7 cellular contexts compared by ENCODE assay signal in genomic region chr19:13978721-13979191, GRCh38. TPM values are rescaled to one million over a fixed set of nuclear protein-coding genes. Genes with fewer than 3 reads are reported as not detected.
DNase-seq lines count a peak whose midpoint lies in the region; ATAC-seq and TF ChIP-seq lines count a peak whose summit lies in the region.
"Had no signal": no experiment of that assay in that cellular context is flagged by ENCODE, and none has a peak within 500 bp of the region (broad histone marks: within the 10 kb centered on the region; RNA-seq: fewer than 3 reads in every experiment).

No MANE protein-coding gene starts in this region.

- WGBS in esophagus muscularis mucosa, result 0% methylated on average over 5 of the region's 49 CpGs
- 5 to 11% methylated on average over 49 of the region's 49 CpGs for WGBS in sigmoid colon, 2 donors

- H3K36me3 ChIP-seq in esophagus muscularis mucosa (peaks cover under 1 to 32% (median 17%) of the 10 kb centered on the region in 4 donors), sigmoid colon (peaks cover 0 to 27% (median 0%) of the 10 kb centered on the region in 4 donors)

- no peak for ATAC-seq in HG02885 (IDR thresholded peaks at IDR 0.05; ENCODE audit: poor library complexity, unreplicated experiment)

- no peak for TF ChIP-seq CTCF in esophagus muscularis mucosa (IDR thresholded peaks at IDR 0.05)
- no peak for TF ChIP-seq CTCF in sigmoid colon (IDR thresholded peaks at IDR 0.05)

- H3K27me3 ChIP-seq in esophagus muscularis mucosa (no peaks in the 10 kb centered on the region), sigmoid colon (no peaks in the 10 kb centered on the region)

- TF ChIP-seq EP300 in esophagus muscularis mucosa (IDR thresholded peaks at IDR 0.05) (no peak), sigmoid colon (IDR thresholded peaks at IDR 0.05) (no peak)

- H3K4me1 ChIP-seq in esophagus muscularis mucosa, result peaks cover 23 to 25% (median 24%) of the 10 kb centered on the region in 4 donors
- H3K4me1 ChIP-seq in sigmoid colon, result peaks cover 0 to 19% (median 17%) of the 10 kb centered on the region in 4 donors

- intact Hi-C loops in esophagus muscularis mucosa (cut with DNase I), result no loop called here
- intact Hi-C loops in sigmoid colon (cut with DNase I), result no loop called here

- H3K9me3 ChIP-seq in esophagus muscularis mucosa (no peaks in the 10 kb centered on the region), sigmoid colon (no peaks in the 10 kb centered on the region)

- H3K27ac ChIP-seq in esophagus muscularis mucosa (replicated peaks in 1 of 4) (peak overlapping the region; percentile 66 to 80 (median 76)), sigmoid colon (peak overlapping the region; percentile 57 to 65 (median 61))

- H3K4me3 ChIP-seq in esophagus muscularis mucosa (peak overlapping the region; percentile 60 to 71 (median 68)), sigmoid colon (peak overlapping the region; percentile 30 to 61 (median 50))

- peak; percentile 73 for DNase-seq in NCI-H748 (lab: John Stamatoyannopoulos, UW; ENCODE audit: unreplicated experiment)
- DNase-seq in esophagus muscularis mucosa (ENCODE audit: extremely low spot score), result no peak
- DNase-seq in sigmoid colon, result no peak
- no peak for DNase-seq in A172 (ENCODE audit: low spot score)
- no peak for DNase-seq in DMS114 treated with DMSO at 0.1 percent for 48 hours (lab: John Stamatoyannopoulos, UW; ENCODE audit: unreplicated experiment)

- TF ChIP-seq POLR2A in esophagus muscularis mucosa (IDR thresholded peaks at IDR 0.05; ENCODE audit: low read depth) (no peak), sigmoid colon (IDR thresholded peaks at IDR 0.05) (no peak)

RNA-seq across cellular contexts. Expression of gene DCAF15, which starts 26.4 kb away (rescaled TPM):
- 10 to 100 TPM in 3 of 4 donors, 1 to 10 TPM in 1; 9.8 to 23.9 (median 13.4) TPM for total RNA-seq in esophagus muscularis mucosa
- 10 to 100 TPM in 3 of 4 donors, 1 to 10 TPM in 1; 7.9 to 14.6 (median 12.1) TPM for total RNA-seq in sigmoid colon
- polyA plus RNA-seq in sigmoid colon, result 10 to 100 TPM; 10.2 to 46.2 (median 11.3) TPM
- 41.3 and 41.6 TPM in 2 replicates for total RNA-seq in A172 (2014; rRNA removed; shearing (Covaris generic))

RNA-seq across cellular contexts. Expression of gene RFX1, which starts 27.4 kb away (rescaled TPM):
- total RNA-seq in esophagus muscularis mucosa, result 1 to 10 TPM; 2.9 to 8.9 (median 4.5) TPM
- 1 to 10 TPM; 1.6 to 5.0 (median 1.9) TPM for total RNA-seq in sigmoid colon
- polyA plus RNA-seq in sigmoid colon, result 1 to 10 TPM; 2.1 to 7.9 (median 3.0) TPM
- total RNA-seq in A172 (2014; rRNA removed; shearing (Covaris generic)), result 1.7 and 2.2 TPM in 2 replicates

RNA-seq across cellular contexts. Expression of gene PODNL1, which starts 40.5 kb away (rescaled TPM):
- total RNA-seq in esophagus muscularis mucosa, result under 1 TPM in 2 of 4 donors, not detected in 2; 0.66 to 0.69 TPM
- total RNA-seq in sigmoid colon, result not detected
- 1 to 10 TPM; 2.5 to 5.4 (median 2.9) TPM for polyA plus RNA-seq in sigmoid colon
- 1.1 and 2.7 TPM in 2 replicates for total RNA-seq in A172 (2014; rRNA removed; shearing (Covaris generic))
- total RNA-seq: temporal lobe had no signal

RNA-seq across cellular contexts. Expression of gene RLN3, which starts 49.2 kb away (rescaled TPM):
- total RNA-seq in esophagus muscularis mucosa (not detected), sigmoid colon (1 to 10 TPM in 1 of 4 donors, not detected in 3; 1.1 TPM)
- polyA plus RNA-seq in sigmoid colon, result not detected
- not detected in 2 replicates for total RNA-seq in A172 (2014; rRNA removed; shearing (Covaris generic))
- total RNA-seq: temporal lobe had no signal

RNA-seq across cellular contexts. Expression of gene IL27RA, which starts 52.8 kb away (rescaled TPM):
- 1 to 10 TPM; 3.0 to 5.5 (median 4.5) TPM for total RNA-seq in esophagus muscularis mucosa
- 1 to 10 TPM; 1.4 to 2.5 (median 1.5) TPM for total RNA-seq in sigmoid colon
- 10 to 100 TPM in 1 of 3 donors, 1 to 10 TPM in 1, under 1 TPM in 1; 0.60 to 10.3 (median 1.6) TPM for polyA plus RNA-seq in sigmoid colon
- total RNA-seq in A172 (2014; rRNA removed; shearing (Covaris generic)), result 11.9 and 14.0 TPM in 2 replicates
